10 cellular contexts compared by ENCODE assay signal in genomic region chr5:16894236-16895057, GRCh38. TPM values are rescaled to one million over a fixed set of nuclear protein-coding genes. Genes with fewer than 3 reads are reported as not detected.
DNase-seq lines count a peak whose midpoint lies in the region; ATAC-seq lines count a peak whose summit lies in the region.
"Had no signal": no experiment of that assay in that cellular context is flagged by ENCODE, and none has a peak within 500 bp of the region (broad histone marks: within the 10 kb centered on the region; RNA-seq: fewer than 3 reads in every experiment).

No MANE protein-coding gene starts in this region.

- H3K9ac ChIP-seq in Karpas-422 (ENCODE audit: low read length) = no peak overlapping the region

- H3K9me2 ChIP-seq in Karpas-422 (replicated peaks; ENCODE audit: insufficient read depth, low read length) = no peaks in the 10 kb centered on the region

- H3K4me1 ChIP-seq in Karpas-422 (ENCODE audit: low read length) = no peaks in the 10 kb centered on the region

- no peaks in the 10 kb centered on the region for H4K20me1 ChIP-seq in Karpas-422 (ENCODE audit: insufficient read depth, low read depth, low read length)

- H3K27ac ChIP-seq in Karpas-422 (ENCODE audit: low read length) = no peak overlapping the region

- ATAC-seq in GM18861 (IDR thresholded peaks at IDR 0.05; ENCODE audit: unreplicated experiment) (no peak), GM18867 (IDR thresholded peaks at IDR 0.05; ENCODE audit: unreplicated experiment) (no peak)

- H2AFZ ChIP-seq in Karpas-422 (ENCODE audit: low read length) = no peak overlapping the region

- H3K4me2 ChIP-seq in Karpas-422 (ENCODE audit: low read depth, low read length, poor library complexity, severe bottlenecking) = no peak overlapping the region

- H3K79me2 ChIP-seq in Karpas-422 (ENCODE audit: low read length) = no peaks in the 10 kb centered on the region

- H3K9me3 ChIP-seq in Karpas-422 (ENCODE audit: low read length) = no peaks in the 10 kb centered on the region

- H3K4me3 ChIP-seq in Karpas-422 (ENCODE audit: low read length) = no peak overlapping the region
- H3K4me3 ChIP-seq: skin epidermis had no signal

- H3K36me3 ChIP-seq in Karpas-422 (ENCODE audit: insufficient read depth, low read length) = no peaks in the 10 kb centered on the region

- no peaks in the 10 kb centered on the region for H3K27me3 ChIP-seq in Karpas-422 (ENCODE audit: low read length)

- DNase-seq in A172 (ENCODE audit: low spot score) (peak; percentile 91), HT1080 (ENCODE audit: low read depth) (peak; percentile 98), SK-N-DZ (ENCODE audit: low spot score) (peak; percentile 64), iris pigment epithelial cell (ENCODE audit: low read depth) (peak; percentile 97), Karpas-422 (no peak), anterior cingulate cortex (lab: John Stamatoyannopoulos, UW) (no peak)
- DNase-seq: activated gamma-delta T cell treated with Interleukin-2 at 50 U/mL for 16 hours had no signal

RNA-seq across cellular contexts. Expression of gene MYO10, which starts 41.6 kb away (rescaled TPM):
- total RNA-seq in A172 (2014; rRNA removed; shearing (Covaris generic)) = 5.2 and 9.4 TPM in 2 replicates
- total RNA-seq in HT1080 (2014; rRNA removed; shearing (Covaris generic)) = 54.6 and 61.2 TPM in 2 replicates
- 30.3 and 35.9 TPM in 2 replicates for polyA plus RNA-seq in HT1080 (2015; cell fraction: cytosol; rRNA removed)
- polyA plus RNA-seq in HT1080 (2015; cell fraction: nucleus; rRNA removed) = 53.0 and 56.3 TPM in 2 replicates
- polyA plus RNA-seq in SK-N-DZ (2014; cell fraction: cytosol; rRNA removed) = 0.92 and 2.4 TPM in 2 replicates
- polyA plus RNA-seq in SK-N-DZ (2014; cell fraction: nucleus; rRNA removed) = 0.31 and 0.46 TPM in 2 replicates
- total RNA-seq in Karpas-422 (2014; rRNA removed; shearing (Covaris generic); ENCODE audit: low replicate concordance) = not detected in 2 replicates

Comparison
In these comparisons a context has a peak if more than half of its experiments do, and no peak if none do; other contexts are left out.
1. DNase-seq: peak in A172 (single experiment), HT1080 (single experiment), SK-N-DZ (single experiment) and iris pigment epithelial cell (single experiment); none in Karpas-422 (single experiment) and anterior cingulate cortex (0 of 58).